ENCODE assay signal across 19 cellular contexts in the genomic region with DNA sequence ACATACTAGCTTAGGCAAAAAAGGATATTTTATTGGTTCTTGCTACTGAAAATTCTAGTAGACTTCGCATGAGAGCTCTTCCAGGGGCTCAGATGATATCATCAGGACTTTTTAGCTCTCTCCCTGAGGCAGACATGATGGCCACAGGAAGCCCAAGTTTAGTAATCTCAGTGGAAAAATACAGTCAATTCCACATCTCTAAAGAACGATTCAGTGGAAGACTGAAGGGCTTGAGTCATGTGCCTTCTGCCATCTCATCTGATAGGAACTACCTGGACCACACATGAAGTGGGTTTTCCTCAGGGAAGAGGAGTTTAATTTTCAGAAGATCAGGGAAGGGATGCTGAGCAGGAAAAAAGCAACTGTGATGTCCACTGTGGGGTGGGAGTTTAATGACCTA.
DNase-seq lines count a peak whose midpoint lies in the region; ATAC-seq and TF ChIP-seq lines count a peak whose summit lies in the region.
"Had no signal": no experiment of that assay in that cellular context is flagged by ENCODE, and none has a peak within 500 bp of the region (broad histone marks: within the 10 kb centered on the region; RNA-seq: fewer than 3 reads in every experiment).

No MANE protein-coding gene starts in this region.

- H3K27me3 Mint-ChIP-seq in activated naive CD8-positive, alpha-beta T cell treated with anti-CD3 and anti-CD28 coated beads for 36 hours = no peaks in the 10 kb centered on the region
- H3K27me3 Mint-ChIP-seq in natural killer cell (ENCODE audit: low read depth in 2 of 2) = no peaks in the 10 kb centered on the region
- H3K27me3 Mint-ChIP-seq: activated CD4-positive, alpha-beta memory T cell treated with anti-CD3 and anti-CD28 coated beads, Interleukin-2, amount 10 ng/mL, durations not matched to agents 7 days and 5 days; naive B cell had no signal

- intact Hi-C loops in natural killer cell (cut with micrococcal nuclease) = no loop called here

- TF ChIP-seq CTCF in natural killer cell (IDR thresholded peaks at IDR 0.05) = no peak

- H3K4me3 Mint-ChIP-seq in activated naive CD8-positive, alpha-beta T cell treated with anti-CD3 and anti-CD28 coated beads for 36 hours = no peak overlapping the region
- no peak overlapping the region for H3K4me3 Mint-ChIP-seq in natural killer cell
- H3K4me3 Mint-ChIP-seq: activated CD4-positive, alpha-beta memory T cell treated with anti-CD3 and anti-CD28 coated beads, Interleukin-2, amount 10 ng/mL, durations not matched to agents 7 days and 5 days; naive B cell had no signal

- peaks cover 5% of the 10 kb centered on the region for H3K9me3 Mint-ChIP-seq in activated naive CD8-positive, alpha-beta T cell treated with anti-CD3 and anti-CD28 coated beads for 36 hours
- no peaks in the 10 kb centered on the region for H3K9me3 Mint-ChIP-seq in natural killer cell

- peaks cover 69% of the 10 kb centered on the region for H3K36me3 Mint-ChIP-seq in activated naive CD8-positive, alpha-beta T cell treated with anti-CD3 and anti-CD28 coated beads for 36 hours
- no peaks in the 10 kb centered on the region for H3K36me3 Mint-ChIP-seq in natural killer cell

- H3K27ac Mint-ChIP-seq in activated naive CD8-positive, alpha-beta T cell treated with anti-CD3 and anti-CD28 coated beads for 36 hours = peak overlapping the region; percentile 34
- no peak overlapping the region for H3K27ac Mint-ChIP-seq in natural killer cell
- H3K27ac Mint-ChIP-seq: activated CD4-positive, alpha-beta memory T cell treated with anti-CD3 and anti-CD28 coated beads, Interleukin-2, amount 10 ng/mL, durations not matched to agents 7 days and 5 days had no signal

- DNase-seq in AG20443 (ENCODE audit: low spot score) (peak; percentile 15), HCEC 1CT (peak; percentile 50), iris pigment epithelial cell (ENCODE audit: low read depth) (peak; percentile 70), NCI-H1930 (lab: John Stamatoyannopoulos, UW) (no peak), natural killer cell (no peak), CD1c-positive myeloid dendritic cell (ENCODE audit: extremely low spot score) (no peak)
- DNase-seq in activated naive CD8-positive, alpha-beta T cell treated with anti-CD3 and anti-CD28 coated beads for 36 hours = no peak
- DNase-seq: activated CD4-positive, alpha-beta memory T cell treated with anti-CD3 and anti-CD28 coated beads, Interleukin-2, amount 10 ng/mL, durations not matched to agents 7 days and 5 days; BE2C; colonic mucosa; lower lobe of right lung; naive B cell; NCI-H1436 treated with DMSO at 0.1 percent for 48 hours; NCI-H446; stimulated activated CD4-positive, alpha-beta T cell treated with anti-CD3 and anti-CD28 coated beads, Interleukin-4, amount 100 ng/mL, for 4 hours; stimulated activated CD8-positive, alpha-beta memory T cell treated with anti-CD3 and anti-CD28 coated beads, Interleukin-4, amount 100 ng/mL, for 48 hours; T-helper 1 cell; WERI-Rb-1 had no signal

- H3K4me1 Mint-ChIP-seq in activated naive CD8-positive, alpha-beta T cell treated with anti-CD3 and anti-CD28 coated beads for 36 hours = peaks cover 12% of the 10 kb centered on the region
- peaks cover 5 to 11% of the 10 kb centered on the region in 2 donors for H3K4me1 Mint-ChIP-seq in natural killer cell
- H3K4me1 Mint-ChIP-seq: activated CD4-positive, alpha-beta memory T cell treated with anti-CD3 and anti-CD28 coated beads, Interleukin-2, amount 10 ng/mL, durations not matched to agents 7 days and 5 days; naive B cell had no signal

- no peak for ATAC-seq in natural killer cell
- ATAC-seq in GM19395 (IDR thresholded peaks at IDR 0.05; ENCODE audit: unreplicated experiment) = no peak
- ATAC-seq: lower lobe of right lung had no signal

Comparison
In these comparisons a context has a peak if more than half of its experiments do, and no peak if none do; other contexts are left out.
1. DNase-seq: peak in AG20443 (single experiment), HCEC 1CT (single experiment) and iris pigment epithelial cell (single experiment); none in activated naive CD8-positive, alpha-beta T cell treated with anti-CD3 and anti-CD28 coated beads for 36 hours (single experiment), NCI-H1930 (0 of 2), natural killer cell (single experiment) and CD1c-positive myeloid dendritic cell (single experiment).